Comparison of ENCODE assay signal across 26 cellular contexts in genomic region chr5:30034870-30035269, GRCh38.
"Had no signal": no experiment of that assay in that cellular context is flagged by ENCODE, and none has a peak within 500 bp of the region (broad histone marks: within the 10 kb centered on the region; RNA-seq: fewer than 3 reads in every experiment).

No MANE protein-coding gene starts in this region.

- H3K27ac ChIP-seq: stomach, suprapubic skin, testis, thoracic aorta, thyroid gland, tibial artery, tibial nerve, transverse colon, upper lobe of left lung, upper lobe of right lung, uterus, vagina had no signal

- H3K36me3 ChIP-seq: stomach, suprapubic skin, thoracic aorta, thyroid gland, tibial artery, tibial nerve, transverse colon, upper lobe of left lung, upper lobe of right lung, uterus, vagina had no signal

- DNase-seq: stimulated activated CD4-positive, alpha-beta T cell treated with anti-CD3 and anti-CD28 coated beads, Interleukin-2, amount 100 ng/mL, for 48 hours; stimulated activated CD4-positive, alpha-beta T cell treated with anti-CD3 and anti-CD28 coated beads, Interleukin-4, amount 100 ng/mL, for 1 hour; stimulated activated CD4-positive, alpha-beta T cell treated with anti-CD3 and anti-CD28 coated beads, Interleukin-4, amount 100 ng/mL, for 24 hours; stimulated activated CD4-positive, alpha-beta T cell treated with anti-CD3 and anti-CD28 coated beads, Interleukin-4, amount 100 ng/mL, for 4 hours; stimulated activated CD8-positive, alpha-beta memory T cell treated with anti-CD3 and anti-CD28 coated beads, Interleukin-4, amount 100 ng/mL, for 48 hours; stimulated activated naive B cell treated with anti-CD40 and anti-IgM and Interleukin-4, amounts not matched to agents 10 μg/mL and 1 μg/mL and 100 μg/mL, for 72 hours; stimulated activated naive CD4-positive, alpha-beta T cell; stimulated activated naive CD4-positive, alpha-beta T cell treated with Interleukin-2 at 50 U/mL for 16 hours; stimulated activated naive CD8-positive, alpha-beta T cell treated with anti-CD3 and anti-CD28 coated beads, Interleukin-15, amount 100 ng/mL, for 72 hours; stimulated activated naive CD8-positive, alpha-beta T cell treated with anti-CD3 and anti-CD28 coated beads, Interleukin-15, Interleukin-2, amounts not matched to agents 100 U/mL and 50 U/mL, for 24 hours; stomach; substantia nigra; testis; thyroid gland; tibial artery; transverse colon; trophoblast cell; upper lobe of left lung; upper lobe of right lung; uterus had no signal

- H3K4me1 ChIP-seq: stomach, suprapubic skin, testis, thyroid gland, tibial artery, tibial nerve, transverse colon, upper lobe of left lung, upper lobe of right lung, uterus, vagina had no signal

- ATAC-seq: stimulated activated effector memory CD8-positive, alpha-beta T cell treated with anti-CD3 and anti-CD28 coated beads, Interleukin-12 subunit alpha, Interleukin-12 subunit beta, amount 100 ng/mL, for 72 hours; stimulated activated memory B cell treated with anti-CD40 and anti-IgM and Interleukin-4, amounts not matched to agents 10 μg/mL and 1 μg/mL and 100 μg/mL, for 72 hours; stimulated activated naive B cell treated with anti-CD40 and anti-IgM and Interleukin-4, amounts not matched to agents 10 μg/mL and 1 μg/mL and 100 μg/mL, for 72 hours; stimulated activated naive CD8-positive, alpha-beta T cell treated with anti-CD3 and anti-CD28 coated beads, Interleukin-15, amount 100 ng/mL, for 72 hours; stimulated activated naive CD8-positive, alpha-beta T cell treated with anti-CD3 and anti-CD28 coated beads, Interleukin-15, Interleukin-2, amounts not matched to agents 100 U/mL and 50 U/mL, for 24 hours; upper lobe of right lung had no signal

- H3K9me3 ChIP-seq: suprapubic skin, testis, thoracic aorta, thyroid gland, tibial artery, tibial nerve, transverse colon, upper lobe of left lung, upper lobe of right lung, uterus, vagina had no signal

- H3K4me3 ChIP-seq: stomach, suprapubic skin, testis, thoracic aorta, thyroid gland, tibial artery, tibial nerve, transverse colon, upper lobe of left lung, upper lobe of right lung, uterus, vagina had no signal
